In the genomic region with DNA sequence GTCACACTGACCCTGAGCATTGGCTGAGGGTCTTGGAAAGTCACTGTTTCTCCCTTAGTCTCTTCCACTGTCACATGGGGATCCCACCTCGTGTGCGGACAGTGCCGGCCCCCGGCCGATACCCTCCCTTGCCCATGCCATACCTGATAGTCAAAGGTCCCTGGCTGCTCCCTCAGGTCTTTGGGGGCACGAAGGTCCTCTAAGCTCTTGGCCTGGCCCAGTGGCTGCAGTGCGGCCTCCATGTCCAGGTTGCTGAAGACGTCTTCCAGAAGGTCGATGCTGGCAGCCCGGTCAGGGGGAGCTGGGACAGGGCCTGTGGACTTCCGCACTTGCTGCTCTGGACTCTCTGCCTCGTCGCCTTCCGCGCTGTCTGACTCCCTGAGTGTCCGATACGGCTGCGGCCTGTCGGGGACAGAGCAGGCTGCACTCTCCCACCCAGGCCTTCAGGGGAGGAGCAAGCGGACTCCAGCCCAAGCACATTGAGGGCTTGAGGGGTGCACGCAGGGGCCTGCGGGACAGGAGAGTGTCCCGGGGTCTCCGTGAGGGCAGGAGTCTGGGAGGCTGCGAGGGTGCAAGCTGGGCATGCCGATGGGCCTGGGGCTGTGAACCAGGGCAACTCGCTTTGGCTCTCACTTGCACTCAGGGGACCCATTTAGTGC, we compare ENCODE assay signal across 22 cellular contexts. TPM values are rescaled to one million over a fixed set of nuclear protein-coding genes. Genes with fewer than 3 reads are reported as not detected.
"Had no signal": no experiment of that assay in that cellular context is flagged by ENCODE, and none has a peak within 500 bp of the region (broad histone marks: within the 10 kb centered on the region; RNA-seq: fewer than 3 reads in every experiment).

No MANE protein-coding gene starts in this region.

- ATAC-seq: gastrocnemius medialis; left cardiac atrium; stimulated activated naive CD8-positive, alpha-beta T cell treated with anti-CD3 and anti-CD28 coated beads, Interleukin-15, Interleukin-2, amounts not matched to agents 100 U/mL and 50 U/mL, for 24 hours had no signal

- H3K27me3 ChIP-seq: esophagus muscularis mucosa, gastrocnemius medialis, ovary, right atrium auricular region, suprapubic skin, thyroid gland had no signal

- H3K4me3 ChIP-seq: esophagus muscularis mucosa, gastrocnemius medialis, left ventricle myocardium inferior, ovary, right atrium auricular region, suprapubic skin, thyroid gland had no signal

- H3K9me3 Mint-ChIP-seq: immature natural killer cell, naive B cell, nephron, type B pancreatic cell had no signal

- H3K27ac ChIP-seq: epithelial cell of prostate, esophagus muscularis mucosa, gastrocnemius medialis, left ventricle myocardium inferior, ovary, right atrium auricular region, suprapubic skin, thyroid gland had no signal

- H3K4me1 Mint-ChIP-seq: immature natural killer cell had no signal

- H3K27me3 Mint-ChIP-seq: naive B cell, type B pancreatic cell had no signal

- H3K4me3 Mint-ChIP-seq: immature natural killer cell, naive B cell, nephron, type B pancreatic cell had no signal

- H3K4me1 ChIP-seq: gastrocnemius medialis, left ventricle myocardium inferior, right atrium auricular region, suprapubic skin, thyroid gland had no signal

- H3K27ac Mint-ChIP-seq: immature natural killer cell, naive B cell, type B pancreatic cell had no signal

- DNase-seq: cortex of kidney; effector memory CD4-positive, alpha-beta T cell; gastrocnemius medialis; immature natural killer cell; left cardiac atrium; left ventricle myocardium inferior; mesendoderm; naive B cell; ovary; small intestine; stimulated activated CD4-positive, alpha-beta T cell treated with anti-CD3 and anti-CD28 coated beads, Interleukin-12 subunit alpha, Interleukin-12 subunit beta, amount 100 ng/mL, for 4 hours; stimulated activated naive CD8-positive, alpha-beta T cell treated with anti-CD3 and anti-CD28 coated beads, Interleukin-15, Interleukin-2, amounts not matched to agents 100 U/mL and 50 U/mL, for 24 hours; thyroid gland had no signal

- H3K36me3 ChIP-seq: gastrocnemius medialis, ovary, thyroid gland had no signal

- H3K9me3 ChIP-seq: esophagus muscularis mucosa, gastrocnemius medialis, left ventricle myocardium inferior, ovary, right atrium auricular region, suprapubic skin, thyroid gland had no signal

- H3K36me3 Mint-ChIP-seq: immature natural killer cell, naive B cell, type B pancreatic cell had no signal

RNA-seq across cellular contexts. Expression of a gene that starts 27.6 kb away (rescaled TPM):
- total RNA-seq: fibroblast of villous mesenchyme, gastrocnemius medialis, left ventricle myocardium inferior, lung microvascular endothelial cell, suprapubic skin had no signal
- polyA plus RNA-seq: keratinocyte had no signal
